Comparison of ENCODE assay signal across 16 cellular contexts in genomic region chr15:60351066-60351465, GRCh38. TPM values are rescaled to one million over a fixed set of nuclear protein-coding genes. Genes with fewer than 3 reads are reported as not detected.
DNase-seq lines count a peak whose midpoint lies in the region; ATAC-seq and TF ChIP-seq lines count a peak whose summit lies in the region.
"Had no signal": no experiment of that assay in that cellular context is flagged by ENCODE, and none has a peak within 500 bp of the region (broad histone marks: within the 10 kb centered on the region; RNA-seq: fewer than 3 reads in every experiment).

No MANE protein-coding gene starts in this region.

- ATAC-seq in body of pancreas = no peak
- no peak for ATAC-seq in GM21786 (IDR thresholded peaks at IDR 0.05; ENCODE audit: unreplicated experiment)
- ATAC-seq: esophagus mucosa had no signal

- no peak overlapping the region for H2AFZ ChIP-seq in neural progenitor cell (replicated peaks)
- H2AFZ ChIP-seq in Karpas-422 (ENCODE audit: low read length) = no peak overlapping the region

- H3K27ac Mint-ChIP-seq in neural progenitor cell = no peak overlapping the region

- H3K27me3 Mint-ChIP-seq in neural progenitor cell (ENCODE audit: insufficient read depth, low read depth) = peaks cover 3% of the 10 kb centered on the region

- no peaks in the 10 kb centered on the region for H3K9me3 Mint-ChIP-seq in neural progenitor cell

- no peak for TF ChIP-seq POLR2A in body of pancreas (IDR thresholded peaks at IDR 0.05)

- 80 to 83% methylated on average over 3 of the region's 3 CpGs for WGBS in body of pancreas, 2 donors

- no peaks in the 10 kb centered on the region for H3K79me2 ChIP-seq in neural progenitor cell (ENCODE audit: low read depth)
- H3K79me2 ChIP-seq in Karpas-422 (ENCODE audit: low read length) = no peaks in the 10 kb centered on the region

- H3K4me3 Mint-ChIP-seq in neural progenitor cell = no peak overlapping the region

- H3K27me3 ChIP-seq in neural progenitor cell (no peaks in the 10 kb centered on the region), Karpas-422 (ENCODE audit: low read length) (no peaks in the 10 kb centered on the region), body of pancreas (no peaks in the 10 kb centered on the region)

- no peaks in the 10 kb centered on the region for H3K9me2 ChIP-seq in Karpas-422 (replicated peaks; ENCODE audit: insufficient read depth, low read length)

- H3K36me3 Mint-ChIP-seq in neural progenitor cell = peaks cover 44% of the 10 kb centered on the region

- intact Hi-C loops in body of pancreas (cut with DNase I) = no loop called here

- TF ChIP-seq CTCF in neural progenitor cell (IDR thresholded peaks at IDR 0.05) (no peak), body of pancreas (IDR thresholded peaks at IDR 0.05) (no peak)

- H3K4me3 ChIP-seq in neural progenitor cell (no peak overlapping the region), Karpas-422 (ENCODE audit: low read length) (no peak overlapping the region), body of pancreas (no peak overlapping the region)
- H3K4me3 ChIP-seq: mucosa of descending colon had no signal

- H3K27ac ChIP-seq in neural progenitor cell (no peak overlapping the region), Karpas-422 (ENCODE audit: low read length) (no peak overlapping the region), body of pancreas (no peak overlapping the region)
- H3K27ac ChIP-seq: C4-2B had no signal

- H3F3A ChIP-seq in neural progenitor cell (ENCODE audit: low read depth) = no peaks in the 10 kb centered on the region

- DNase-seq in COLO668 (lab: John Stamatoyannopoulos, UW; ENCODE audit: unreplicated experiment) (peak; percentile 75), NCI-H187 treated with DMSO at 0.1 percent for 48 hours (lab: John Stamatoyannopoulos, UW) (peak; percentile 59), SHP77 treated with DMSO at 0.1 percent for 48 hours (lab: John Stamatoyannopoulos, UW) (peak; percentile 50), kidney glomerular epithelial cell (lab: John Stamatoyannopoulos, UW) (peak; percentile 54), neural progenitor cell (ENCODE audit: low spot score) (no peak), Karpas-422 (no peak), body of pancreas (no peak)
- DNase-seq: activated CD4-positive, alpha-beta T cell treated with anti-CD3 and anti-CD28 coated beads, Interleukin-2, amount 50 U/mL, for 1 hour; activated naive CD4-positive, alpha-beta T cell treated with Interleukin-2 at 50 U/mL for 16 hours; mucosa of descending colon; stimulated activated CD4-positive, alpha-beta T cell treated with anti-CD3 and anti-CD28 coated beads, Interleukin-4, amount 100 ng/mL, for 1 hour; stimulated activated naive CD4-positive, alpha-beta T cell treated with Interleukin-2 at 50 U/mL for 16 hours; T-helper 1 cell had no signal

- H3K9ac ChIP-seq in neural progenitor cell = no peak overlapping the region
- H3K9ac ChIP-seq in Karpas-422 (ENCODE audit: low read length) = no peak overlapping the region

- H3K4me1 Mint-ChIP-seq in neural progenitor cell = peaks cover 19% of the 10 kb centered on the region

- H4K20me1 ChIP-seq in neural progenitor cell (ENCODE audit: low read depth) (no peaks in the 10 kb centered on the region), Karpas-422 (ENCODE audit: insufficient read depth, low read depth, low read length) (no peaks in the 10 kb centered on the region)

- no peaks in the 10 kb centered on the region for H3K9me3 ChIP-seq in neural progenitor cell (ENCODE audit: low read depth)
- H3K9me3 ChIP-seq in Karpas-422 (ENCODE audit: low read length) = no peaks in the 10 kb centered on the region
- H3K9me3 ChIP-seq in body of pancreas = no peaks in the 10 kb centered on the region
- H3K9me3 ChIP-seq: mucosa of descending colon had no signal

- H3K36me3 ChIP-seq in neural progenitor cell (no peaks in the 10 kb centered on the region), Karpas-422 (ENCODE audit: insufficient read depth, low read length) (no peaks in the 10 kb centered on the region), body of pancreas (replicated peaks in 1 of 2; ENCODE audit: insufficient read depth in 1 of 2, low read depth in 2 of 2) (peaks cover 19 to 56% of the 10 kb centered on the region in 2 donors)

- H3K4me2 ChIP-seq in neural progenitor cell (no peak overlapping the region), Karpas-422 (ENCODE audit: low read depth, low read length, poor library complexity, severe bottlenecking) (no peak overlapping the region)

- no peaks in the 10 kb centered on the region for H3K4me1 ChIP-seq in neural progenitor cell
- H3K4me1 ChIP-seq in Karpas-422 (ENCODE audit: low read length) = no peaks in the 10 kb centered on the region
- no peaks in the 10 kb centered on the region for H3K4me1 ChIP-seq in body of pancreas

RNA-seq across cellular contexts. Expression of gene ANXA2, which starts 46.7 kb away (rescaled TPM):
- 20.1 and 21.8 TPM in 2 replicates for total RNA-seq in neural progenitor cell (ENCODE audit: low replicate concordance)
- 5.5 and 6.7 TPM in 2 replicates for total RNA-seq in Karpas-422 (2014; rRNA removed; shearing (Covaris generic); ENCODE audit: low replicate concordance)
- 100 to 1,000 TPM; 265 to 341 TPM for total RNA-seq in body of pancreas

Comparison
In these comparisons a context has a peak if more than half of its experiments do, and no peak if none do; other contexts are left out.
1. DNase-seq: peak in COLO668 (single experiment), NCI-H187 treated with DMSO at 0.1 percent for 48 hours (single experiment), SHP77 treated with DMSO at 0.1 percent for 48 hours (single experiment) and kidney glomerular epithelial cell (single experiment); none in neural progenitor cell (single experiment), Karpas-422 (single experiment) and body of pancreas (0 of 4).
2. RNA of gene ANXA2, which starts 46.7 kb away (total RNA-seq): 265 to 341 TPM in body of pancreas; 20.1 to 21.8 TPM in neural progenitor cell and 5.5 to 6.7 TPM in Karpas-422; every median in the first group is over 10 times any median in the second.